Comparison of ENCODE assay signal across 1 cellular context in the genomic region with DNA sequence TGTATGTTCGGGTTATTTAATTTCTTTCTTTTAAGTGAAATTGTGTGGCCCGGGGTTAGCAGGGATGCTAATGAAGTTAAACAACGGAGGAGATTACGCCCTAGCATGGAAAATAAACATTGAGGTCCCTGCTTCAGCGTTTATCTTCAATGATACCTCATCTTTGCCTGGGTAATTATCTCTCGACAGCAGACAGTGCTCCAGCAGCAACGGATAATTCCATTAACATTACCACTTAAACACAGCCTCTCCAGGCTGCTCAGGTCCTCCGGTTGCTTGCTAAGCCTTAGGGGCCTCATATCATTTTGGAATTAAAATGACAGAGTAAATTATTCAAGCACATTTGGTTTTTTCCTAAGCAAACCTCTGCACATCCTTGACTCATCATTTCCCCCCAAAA.
TF ChIP-seq lines count a peak whose summit lies in the region.

No MANE protein-coding gene starts in this region.

TF ChIP-seq in K562, 482 proteins besides CTCF, POLR2A, EP300 and RAD21 (continued from another document and continues in another):
- TF ChIP-seq, protein P1, sequence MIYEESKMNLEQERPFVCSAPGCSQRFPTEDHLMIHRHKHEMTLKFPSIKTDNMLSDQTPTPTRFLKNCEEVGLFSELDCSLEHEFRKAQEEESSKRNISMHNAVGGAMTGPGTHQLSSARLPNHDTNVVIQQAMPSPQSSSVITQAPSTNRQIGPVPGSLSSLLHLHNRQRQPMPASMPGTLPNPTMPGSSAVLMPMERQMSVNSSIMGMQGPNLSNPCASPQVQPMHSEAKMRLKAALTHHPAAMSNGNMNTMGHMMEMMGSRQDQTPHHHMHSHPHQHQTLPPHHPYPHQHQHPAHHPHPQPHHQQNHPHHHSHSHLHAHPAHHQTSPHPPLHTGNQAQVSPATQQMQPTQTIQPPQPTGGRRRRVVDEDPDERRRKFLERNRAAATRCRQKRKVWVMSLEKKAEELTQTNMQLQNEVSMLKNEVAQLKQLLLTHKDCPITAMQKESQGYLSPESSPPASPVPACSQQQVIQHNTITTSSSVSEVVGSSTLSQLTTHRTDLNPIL (CRISPR knock-in tag; IDR thresholded peaks at IDR 0.05) = no peak
- TF ChIP-seq MXI1 (IDR thresholded peaks at IDR 0.05; ENCODE audit: low read depth, low read length) = no peak
- TF ChIP-seq TBP (optimal IDR thresholded peaks at IDR 0.05; ENCODE audit: low read depth, low read length) = no peak
- TF ChIP-seq MAFK (IDR thresholded peaks at IDR 0.05; ENCODE audit: low read length) = no peak
- TF ChIP-seq, protein P2, sequence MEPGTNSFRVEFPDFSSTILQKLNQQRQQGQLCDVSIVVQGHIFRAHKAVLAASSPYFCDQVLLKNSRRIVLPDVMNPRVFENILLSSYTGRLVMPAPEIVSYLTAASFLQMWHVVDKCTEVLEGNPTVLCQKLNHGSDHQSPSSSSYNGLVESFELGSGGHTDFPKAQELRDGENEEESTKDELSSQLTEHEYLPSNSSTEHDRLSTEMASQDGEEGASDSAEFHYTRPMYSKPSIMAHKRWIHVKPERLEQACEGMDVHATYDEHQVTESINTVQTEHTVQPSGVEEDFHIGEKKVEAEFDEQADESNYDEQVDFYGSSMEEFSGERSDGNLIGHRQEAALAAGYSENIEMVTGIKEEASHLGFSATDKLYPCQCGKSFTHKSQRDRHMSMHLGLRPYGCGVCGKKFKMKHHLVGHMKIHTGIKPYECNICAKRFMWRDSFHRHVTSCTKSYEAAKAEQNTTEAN (CRISPR knock-in tag; IDR thresholded peaks at IDR 0.05) = no peak
- TF ChIP-seq POLR2B (IDR thresholded peaks at IDR 0.05; ENCODE audit: low read depth, partially characterized antibody) = no peak
- no peak for TF ChIP-seq NELFE (IDR thresholded peaks at IDR 0.05; ENCODE audit: insufficient read depth, insufficient read length)
- TF ChIP-seq RBBP5 (IDR thresholded peaks at IDR 0.05; ENCODE audit: borderline replicate concordance, insufficient read depth, low read length, poor library complexity, severe bottlenecking) = no peak
- no peak for TF ChIP-seq FOXK1 (CRISPR knock-in tag; IDR thresholded peaks at IDR 0.05; ENCODE audit: borderline replicate concordance)
- TF ChIP-seq, protein P3, sequence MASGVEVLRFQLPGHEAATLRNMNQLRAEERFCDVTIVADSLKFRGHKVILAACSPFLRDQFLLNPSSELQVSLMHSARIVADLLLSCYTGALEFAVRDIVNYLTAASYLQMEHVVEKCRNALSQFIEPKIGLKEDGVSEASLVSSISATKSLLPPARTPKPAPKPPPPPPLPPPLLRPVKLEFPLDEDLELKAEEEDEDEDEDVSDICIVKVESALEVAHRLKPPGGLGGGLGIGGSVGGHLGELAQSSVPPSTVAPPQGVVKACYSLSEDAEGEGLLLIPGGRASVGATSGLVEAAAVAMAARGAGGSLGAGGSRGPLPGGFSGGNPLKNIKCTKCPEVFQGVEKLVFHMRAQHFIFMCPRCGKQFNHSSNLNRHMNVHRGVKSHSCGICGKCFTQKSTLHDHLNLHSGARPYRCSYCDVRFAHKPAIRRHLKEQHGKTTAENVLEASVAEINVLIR (CRISPR knock-in tag; IDR thresholded peaks at IDR 0.05) = no peak
- no peak for TF ChIP-seq JUNB (CRISPR knock-in tag; conservative IDR thresholded peaks at IDR 0.05)
- TF ChIP-seq ILK (tag; IDR thresholded peaks at IDR 0.05; ENCODE audit: borderline replicate concordance, low read depth) = no peak
- TF ChIP-seq, protein P4, sequence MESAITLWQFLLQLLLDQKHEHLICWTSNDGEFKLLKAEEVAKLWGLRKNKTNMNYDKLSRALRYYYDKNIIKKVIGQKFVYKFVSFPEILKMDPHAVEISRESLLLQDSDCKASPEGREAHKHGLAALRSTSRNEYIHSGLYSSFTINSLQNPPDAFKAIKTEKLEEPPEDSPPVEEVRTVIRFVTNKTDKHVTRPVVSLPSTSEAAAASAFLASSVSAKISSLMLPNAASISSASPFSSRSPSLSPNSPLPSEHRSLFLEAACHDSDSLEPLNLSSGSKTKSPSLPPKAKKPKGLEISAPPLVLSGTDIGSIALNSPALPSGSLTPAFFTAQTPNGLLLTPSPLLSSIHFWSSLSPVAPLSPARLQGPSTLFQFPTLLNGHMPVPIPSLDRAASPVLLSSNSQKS (CRISPR knock-in tag; IDR thresholded peaks at IDR 0.05) = no peak
- TF ChIP-seq TRIM28 (IDR thresholded peaks at IDR 0.05) = no peak
- TF ChIP-seq, protein P5, sequence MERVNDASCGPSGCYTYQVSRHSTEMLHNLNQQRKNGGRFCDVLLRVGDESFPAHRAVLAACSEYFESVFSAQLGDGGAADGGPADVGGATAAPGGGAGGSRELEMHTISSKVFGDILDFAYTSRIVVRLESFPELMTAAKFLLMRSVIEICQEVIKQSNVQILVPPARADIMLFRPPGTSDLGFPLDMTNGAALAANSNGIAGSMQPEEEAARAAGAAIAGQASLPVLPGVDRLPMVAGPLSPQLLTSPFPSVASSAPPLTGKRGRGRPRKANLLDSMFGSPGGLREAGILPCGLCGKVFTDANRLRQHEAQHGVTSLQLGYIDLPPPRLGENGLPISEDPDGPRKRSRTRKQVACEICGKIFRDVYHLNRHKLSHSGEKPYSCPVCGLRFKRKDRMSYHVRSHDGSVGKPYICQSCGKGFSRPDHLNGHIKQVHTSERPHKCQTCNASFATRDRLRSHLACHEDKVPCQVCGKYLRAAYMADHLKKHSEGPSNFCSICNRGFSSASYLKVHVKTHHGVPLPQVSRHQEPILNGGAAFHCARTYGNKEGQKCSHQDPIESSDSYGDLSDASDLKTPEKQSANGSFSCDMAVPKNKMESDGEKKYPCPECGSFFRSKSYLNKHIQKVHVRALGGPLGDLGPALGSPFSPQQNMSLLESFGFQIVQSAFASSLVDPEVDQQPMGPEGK (CRISPR knock-in tag; IDR thresholded peaks at IDR 0.05; ENCODE audit: borderline replicate concordance) = no peak
- TF ChIP-seq ARHGAP35 (IDR thresholded peaks at IDR 0.05; ENCODE audit: partially characterized antibody) = no peak
- TF ChIP-seq DIDO1 (tag; IDR thresholded peaks at IDR 0.05; ENCODE audit: low read depth) = no peak
- TF ChIP-seq, protein P6, sequence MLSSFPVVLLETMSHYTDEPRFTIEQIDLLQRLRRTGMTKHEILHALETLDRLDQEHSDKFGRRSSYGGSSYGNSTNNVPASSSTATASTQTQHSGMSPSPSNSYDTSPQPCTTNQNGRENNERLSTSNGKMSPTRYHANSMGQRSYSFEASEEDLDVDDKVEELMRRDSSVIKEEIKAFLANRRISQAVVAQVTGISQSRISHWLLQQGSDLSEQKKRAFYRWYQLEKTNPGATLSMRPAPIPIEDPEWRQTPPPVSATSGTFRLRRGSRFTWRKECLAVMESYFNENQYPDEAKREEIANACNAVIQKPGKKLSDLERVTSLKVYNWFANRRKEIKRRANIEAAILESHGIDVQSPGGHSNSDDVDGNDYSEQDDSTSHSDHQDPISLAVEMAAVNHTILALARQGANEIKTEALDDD (IDR thresholded peaks at IDR 0.05) = no peak; the same call in 1 of the 2 replicates
- TF ChIP-seq KLF13 (tag; IDR thresholded peaks at IDR 0.05; ENCODE audit: borderline replicate concordance, low read depth) = no peak
- TF ChIP-seq ARNT (IDR thresholded peaks at IDR 0.05) = 0 out of 4 replicates have a peak, but pooled peaks of 1 of the 2 experiments have one; percentile 57
- no peak for TF ChIP-seq PHF8 (IDR thresholded peaks at IDR 0.05; ENCODE audit: borderline replicate concordance, low read length)
- TF ChIP-seq NFXL1 (CRISPR knock-in tag; IDR thresholded peaks at IDR 0.05) = no peak
- TF ChIP-seq, protein P7, sequence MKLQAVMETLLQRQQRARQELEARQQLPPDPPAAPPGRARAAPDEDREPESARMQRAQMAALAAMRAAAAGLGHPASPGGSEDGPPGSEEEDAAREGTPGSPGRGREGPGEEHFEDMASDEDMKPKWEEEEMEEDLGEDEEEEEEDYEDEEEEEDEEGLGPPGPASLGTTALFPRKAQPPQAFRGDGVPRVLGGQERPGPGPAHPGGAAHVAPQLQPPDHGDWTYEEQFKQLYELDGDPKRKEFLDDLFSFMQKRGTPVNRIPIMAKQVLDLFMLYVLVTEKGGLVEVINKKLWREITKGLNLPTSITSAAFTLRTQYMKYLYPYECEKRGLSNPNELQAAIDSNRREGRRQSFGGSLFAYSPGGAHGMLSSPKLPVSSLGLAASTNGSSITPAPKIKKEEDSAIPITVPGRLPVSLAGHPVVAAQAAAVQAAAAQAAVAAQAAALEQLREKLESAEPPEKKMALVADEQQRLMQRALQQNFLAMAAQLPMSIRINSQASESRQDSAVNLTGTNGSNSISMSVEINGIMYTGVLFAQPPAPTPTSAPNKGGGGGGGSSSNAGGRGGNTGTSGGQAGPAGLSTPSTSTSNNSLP (IDR thresholded peaks at IDR 0.05; ENCODE audit: borderline replicate concordance, low read depth, low read length) = peak; percentile 88
- no peak for TF ChIP-seq FUS (optimal IDR thresholded peaks at IDR 0.05; ENCODE audit: low read depth, low read length)
- TF ChIP-seq, protein P8, sequence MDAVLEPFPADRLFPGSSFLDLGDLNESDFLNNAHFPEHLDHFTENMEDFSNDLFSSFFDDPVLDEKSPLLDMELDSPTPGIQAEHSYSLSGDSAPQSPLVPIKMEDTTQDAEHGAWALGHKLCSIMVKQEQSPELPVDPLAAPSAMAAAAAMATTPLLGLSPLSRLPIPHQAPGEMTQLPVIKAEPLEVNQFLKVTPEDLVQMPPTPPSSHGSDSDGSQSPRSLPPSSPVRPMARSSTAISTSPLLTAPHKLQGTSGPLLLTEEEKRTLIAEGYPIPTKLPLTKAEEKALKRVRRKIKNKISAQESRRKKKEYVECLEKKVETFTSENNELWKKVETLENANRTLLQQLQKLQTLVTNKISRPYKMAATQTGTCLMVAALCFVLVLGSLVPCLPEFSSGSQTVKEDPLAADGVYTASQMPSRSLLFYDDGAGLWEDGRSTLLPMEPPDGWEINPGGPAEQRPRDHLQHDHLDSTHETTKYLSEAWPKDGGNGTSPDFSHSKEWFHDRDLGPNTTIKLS (IDR thresholded peaks at IDR 0.05; ENCODE audit: borderline replicate concordance, low read depth) = no peak
- no peak for TF ChIP-seq ETV5 (CRISPR knock-in tag; IDR thresholded peaks at IDR 0.05; ENCODE audit: low read depth)
- no peak for TF ChIP-seq ZC3H11A (IDR thresholded peaks at IDR 0.05; ENCODE audit: low read depth, low read length)
- TF ChIP-seq HMG20A (CRISPR knock-in tag; conservative IDR thresholded peaks at IDR 0.05) = no peak
- TF ChIP-seq ZBTB8A (IDR thresholded peaks at IDR 0.05; ENCODE audit: partially characterized antibody) = no peak
- TF ChIP-seq PCBP2 (IDR thresholded peaks at IDR 0.05; ENCODE audit: low read depth, low read length, poor library complexity, severe bottlenecking) = no peak
- TF ChIP-seq OTX1 (CRISPR knock-in tag; IDR thresholded peaks at IDR 0.05) = no peak
- no peak for TF ChIP-seq RFX5 (IDR thresholded peaks at IDR 0.05; ENCODE audit: low read depth, low read length)
- TF ChIP-seq, protein P9, sequence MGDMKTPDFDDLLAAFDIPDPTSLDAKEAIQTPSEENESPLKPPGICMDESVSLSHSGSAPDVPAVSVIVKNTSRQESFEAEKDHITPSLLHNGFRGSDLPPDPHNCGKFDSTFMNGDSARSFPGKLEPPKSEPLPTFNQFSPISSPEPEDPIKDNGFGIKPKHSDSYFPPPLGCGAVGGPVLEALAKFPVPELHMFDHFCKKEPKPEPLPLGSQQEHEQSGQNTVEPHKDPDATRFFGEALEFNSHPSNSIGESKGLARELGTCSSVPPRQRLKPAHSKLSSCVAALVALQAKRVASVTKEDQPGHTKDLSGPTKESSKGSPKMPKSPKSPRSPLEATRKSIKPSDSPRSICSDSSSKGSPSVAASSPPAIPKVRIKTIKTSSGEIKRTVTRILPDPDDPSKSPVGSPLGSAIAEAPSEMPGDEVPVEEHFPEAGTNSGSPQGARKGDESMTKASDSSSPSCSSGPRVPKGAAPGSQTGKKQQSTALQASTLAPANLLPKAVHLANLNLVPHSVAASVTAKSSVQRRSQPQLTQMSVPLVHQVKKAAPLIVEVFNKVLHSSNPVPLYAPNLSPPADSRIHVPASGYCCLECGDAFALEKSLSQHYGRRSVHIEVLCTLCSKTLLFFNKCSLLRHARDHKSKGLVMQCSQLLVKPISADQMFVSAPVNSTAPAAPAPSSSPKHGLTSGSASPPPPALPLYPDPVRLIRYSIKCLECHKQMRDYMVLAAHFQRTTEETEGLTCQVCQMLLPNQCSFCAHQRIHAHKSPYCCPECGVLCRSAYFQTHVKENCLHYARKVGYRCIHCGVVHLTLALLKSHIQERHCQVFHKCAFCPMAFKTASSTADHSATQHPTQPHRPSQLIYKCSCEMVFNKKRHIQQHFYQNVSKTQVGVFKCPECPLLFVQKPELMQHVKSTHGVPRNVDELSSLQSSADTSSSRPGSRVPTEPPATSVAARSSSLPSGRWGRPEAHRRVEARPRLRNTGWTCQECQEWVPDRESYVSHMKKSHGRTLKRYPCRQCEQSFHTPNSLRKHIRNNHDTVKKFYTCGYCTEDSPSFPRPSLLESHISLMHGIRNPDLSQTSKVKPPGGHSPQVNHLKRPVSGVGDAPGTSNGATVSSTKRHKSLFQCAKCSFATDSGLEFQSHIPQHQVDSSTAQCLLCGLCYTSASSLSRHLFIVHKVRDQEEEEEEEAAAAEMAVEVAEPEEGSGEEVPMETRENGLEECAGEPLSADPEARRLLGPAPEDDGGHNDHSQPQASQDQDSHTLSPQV (IDR thresholded peaks at IDR 0.05) = 0 out of 2 replicates have a peak, but pooled peaks have one; percentile 33
- TF ChIP-seq ZC3H8 (IDR thresholded peaks at IDR 0.05) = no peak
- TF ChIP-seq CAMTA2 (CRISPR knock-in tag; conservative IDR thresholded peaks at IDR 0.05) = no peak
- TF ChIP-seq, protein P10, sequence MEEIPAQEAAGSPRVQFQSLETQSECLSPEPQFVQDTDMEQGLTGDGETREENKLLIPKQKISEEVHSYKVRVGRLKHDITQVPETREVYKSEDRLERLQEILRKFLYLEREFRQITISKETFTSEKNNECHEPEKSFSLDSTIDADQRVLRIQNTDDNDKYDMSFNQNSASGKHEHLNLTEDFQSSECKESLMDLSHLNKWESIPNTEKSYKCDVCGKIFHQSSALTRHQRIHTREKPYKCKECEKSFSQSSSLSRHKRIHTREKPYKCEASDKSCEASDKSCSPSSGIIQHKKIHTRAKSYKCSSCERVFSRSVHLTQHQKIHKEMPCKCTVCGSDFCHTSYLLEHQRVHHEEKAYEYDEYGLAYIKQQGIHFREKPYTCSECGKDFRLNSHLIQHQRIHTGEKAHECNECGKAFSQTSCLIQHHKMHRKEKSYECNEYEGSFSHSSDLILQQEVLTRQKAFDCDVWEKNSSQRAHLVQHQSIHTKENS (CRISPR knock-in tag; IDR thresholded peaks at IDR 0.05) = no peak
- peak; percentile 68; the same call in 1 of the 2 replicates for TF ChIP-seq POLR2AphosphoS5 (IDR thresholded peaks at IDR 0.05; ENCODE audit: control insufficient read depth, insufficient read depth, low read depth, low read length)
- peak; percentile 75; the same call in 1 of the 2 replicates for TF ChIP-seq JUND (IDR thresholded peaks at IDR 0.05; ENCODE audit: borderline replicate concordance, low read depth, low read length)
- TF ChIP-seq JUND (tag; IDR thresholded peaks at IDR 0.05; ENCODE audit: borderline replicate concordance, low read depth, low read length) = peak; percentile 59; the same call in 1 of the 3 replicates
- TF ChIP-seq MBD2 (IDR thresholded peaks at IDR 0.05; ENCODE audit: borderline replicate concordance, low read depth) = peak; percentile 9; the same call in 1 of the 2 replicates
